8 cellular contexts compared by ENCODE assay signal in genomic region chr2:45567974-45568789, GRCh38. TPM values are rescaled to one million over a fixed set of nuclear protein-coding genes. Genes with fewer than 3 reads are reported as not detected.
DNase-seq lines count a peak whose midpoint lies in the region; ATAC-seq, FAIRE-seq and TF ChIP-seq lines count a peak whose summit lies in the region.

No MANE protein-coding gene starts in this region.

- no peaks in the 10 kb centered on the region for H3K36me3 Mint-ChIP-seq in natural killer cell

- FAIRE-seq in GM18507 (lab: Jason Lieb, UNC): peak; percentile 94
- FAIRE-seq in colon (lab: Jason Lieb, UNC): peak; percentile 92

- peak overlapping the region; percentile 42; the same call in 1 of the 2 replicates for H3K4me3 ChIP-seq in LNCaP clone FGC (ENCODE audit: low read depth, low read length)

- ATAC-seq in natural killer cell: peak; percentile 93 to 97 (median 96)

- H3K4me1 Mint-ChIP-seq in natural killer cell: peaks cover 9 to 26% of the 10 kb centered on the region in 2 donors

- no peaks in the 10 kb centered on the region for H3K27me3 Mint-ChIP-seq in natural killer cell (ENCODE audit: low read depth in 2 of 2)

- peak overlapping the region; percentile 71 for H3K4me3 Mint-ChIP-seq in natural killer cell

- TF ChIP-seq CTCF in LNCaP clone FGC (IDR thresholded peaks at IDR 0.05; ENCODE audit: control insufficient read depth, extremely low read depth, insufficient read depth) (no peak), natural killer cell (IDR thresholded peaks at IDR 0.05) (no peak)

- intact Hi-C loops in natural killer cell (cut with micrococcal nuclease): loop anchor here (1.0 to 5.0 kb wide), 2 partner anchors 44 to 83 kb away; partner anchors contain the start of genes PRKCE and SRBD1

- DNase-seq in GM18507 (ENCODE audit: extremely low spot score, insufficient read length, low read depth): peak; percentile 30
- DNase-seq in H4 (ENCODE audit: low spot score): peak; percentile 67
- no peak for DNase-seq in LNCaP clone FGC (ENCODE audit: low read depth)
- no peak for DNase-seq in natural killer cell
- no peak for DNase-seq in HPDE6-E6E7 (ENCODE audit: extremely low spot score)
- no peak for DNase-seq in foreskin melanocyte
- DNase-seq in NCI-H345 treated with DMSO at 0.1 percent for 48 hours (lab: John Stamatoyannopoulos, UW; ENCODE audit: unreplicated experiment): no peak

- H3K9me3 Mint-ChIP-seq in natural killer cell: no peaks in the 10 kb centered on the region

- peak overlapping the region; percentile 77 to 86 for H3K27ac Mint-ChIP-seq in natural killer cell

RNA-seq across cellular contexts. Expression of gene SRBD1, which starts 42.9 kb away (rescaled TPM):
- total RNA-seq in H4 (2014; rRNA removed; shearing (Covaris generic)): 14.4 and 15.5 TPM in 2 replicates
- 10 to 100 TPM; 34.5 to 40.0 (median 38.8) TPM for total RNA-seq in natural killer cell

Comparison
In these comparisons a context has a peak if more than half of its experiments do, and no peak if none do; other contexts are left out.
1. DNase-seq: peak in GM18507 (single experiment) and H4 (single experiment); none in LNCaP clone FGC (single experiment), natural killer cell (single experiment), HPDE6-E6E7 (single experiment), foreskin melanocyte (single experiment) and NCI-H345 treated with DMSO at 0.1 percent for 48 hours (single experiment).